In genomic region chr1:229181419-229181818, GRCh38 we compare ENCODE assay signal across 3 cellular contexts.
TF ChIP-seq lines count a peak whose summit lies in the region.

No MANE protein-coding gene starts in this region.

TF ChIP-seq in HEK293, 187 proteins besides CTCF, POLR2A, EP300 and RAD21 (continued from another document):
- peak; percentile 84 for TF ChIP-seq ZNF18 (tag by site-specific recombination; IDR thresholded peaks at IDR 0.05)
- TF ChIP-seq ZNF19 (tag by site-specific recombination; IDR thresholded peaks at IDR 0.05; ENCODE audit: low read depth): no peak
- TF ChIP-seq ZNF623 (tag by site-specific recombination; IDR thresholded peaks at IDR 0.05): no peak
- TF ChIP-seq SCRT1 (tag by site-specific recombination; IDR thresholded peaks at IDR 0.05; ENCODE audit: borderline replicate concordance): peak; percentile 77; the same call in 1 of the 2 replicates
- peak; percentile 47; the same call in 1 of the 2 replicates for TF ChIP-seq PRDM1 (tag by site-specific recombination; IDR thresholded peaks at IDR 0.05)

TF ChIP-seq in H1, 55 proteins besides CTCF, POLR2A, EP300 and RAD21 (continued from another document):
- no peak for TF ChIP-seq GABPA (IDR thresholded peaks at IDR 0.05; ENCODE audit: borderline replicate concordance, insufficient read depth, low read length)

TF ChIP-seq in WTC11, 78 proteins besides CTCF, POLR2A, EP300 and RAD21 (continued from another document):
- TF ChIP-seq MLX (CRISPR knock-in tag; IDR thresholded peaks at IDR 0.05): no peak
- TF ChIP-seq ETV6 (CRISPR knock-in tag; IDR thresholded peaks at IDR 0.05): no peak
- TF ChIP-seq ZNF121 (CRISPR knock-in tag; IDR thresholded peaks at IDR 0.05): no peak
- TF ChIP-seq NR1H2 (CRISPR knock-in tag; IDR thresholded peaks at IDR 0.05): no peak
TF ChIP-seq in WTC11: peak in this region for 0.
